In genomic region chr22:48496987-48497650, GRCh38 we compare ENCODE assay signal across 17 cellular contexts.
A peak's percentile ranks its signal among the peaks of the same experiment; 100 is the strongest.
DNase-seq lines count a peak whose midpoint lies in the region; ATAC-seq and TF ChIP-seq lines count a peak whose summit lies in the region.
"Had no signal": no experiment of that assay in that cellular context is flagged by ENCODE, and none has a peak within 500 bp of the region (broad histone marks: within the 10 kb centered on the region; RNA-seq: fewer than 3 reads in every experiment).

No MANE protein-coding gene starts in this region.

- H3K9me2 ChIP-seq in GM23338 (ENCODE audit: insufficient read depth) (no peaks in the 10 kb centered on the region), GM23248 (ENCODE audit: insufficient read depth) (no peaks in the 10 kb centered on the region)

- H3K79me2 ChIP-seq in GM23338 (replicated peaks; ENCODE audit: insufficient read depth) (peaks cover 13% of the 10 kb centered on the region), GM23248 (ENCODE audit: insufficient read depth) (no peaks in the 10 kb centered on the region)

- intact Hi-C loops in psoas muscle (cut with DNase I) = loop anchor here in 1 of 2 donors (10.0 kb wide), 1 partner anchor 1702 kb away; no protein-coding TSS in a partner anchor
- intact Hi-C loops in sigmoid colon (cut with DNase I) = no loop called here

- no peaks in the 10 kb centered on the region for H3K9me3 Mint-ChIP-seq in GM23338
- H3K9me3 Mint-ChIP-seq: CD4-positive, alpha-beta memory T cell had no signal

- H2AFZ ChIP-seq in GM23338 (no peak overlapping the region), GM23248 (no peak overlapping the region)
- H2AFZ ChIP-seq: PC-9 had no signal

- in situ Hi-C loops in GM23248 (cut with MboI) = loop anchor here (25.0 kb wide), 1 partner anchor 1660 kb away; no protein-coding TSS in a partner anchor

- no peak for TF ChIP-seq POLR2A in sigmoid colon (IDR thresholded peaks at IDR 0.05)

- no peaks in the 10 kb centered on the region for H3K9me3 ChIP-seq in RWPE2 (ENCODE audit: severe bottlenecking)
- H3K9me3 ChIP-seq in psoas muscle = no peaks in the 10 kb centered on the region
- H3K9me3 ChIP-seq in sigmoid colon = no peaks in the 10 kb centered on the region
- no peaks in the 10 kb centered on the region for H3K9me3 ChIP-seq in GM23248 (ENCODE audit: low read depth)
- H3K9me3 ChIP-seq: HAP-1 had no signal

- peak overlapping the region; percentile 66; the same call in 2 of the 3 replicates for H3K4me3 Mint-ChIP-seq in GM23338
- H3K4me3 Mint-ChIP-seq: B cell; CD4-positive, alpha-beta memory T cell had no signal

- H3K27me3 Mint-ChIP-seq in GM23338 (ENCODE audit: insufficient read depth, low read depth, poor library complexity) = peaks cover 6% of the 10 kb centered on the region

- TF ChIP-seq CTCF in GM23338 (conservative IDR thresholded peaks at IDR 0.05; ENCODE audit: low read depth in 2 of 2) = no peak
- no peak for TF ChIP-seq CTCF in RWPE2 (IDR thresholded peaks at IDR 0.05; ENCODE audit: poor library complexity, severe bottlenecking)
- no peak for TF ChIP-seq CTCF in psoas muscle (IDR thresholded peaks at IDR 0.05)
- TF ChIP-seq CTCF in sigmoid colon (IDR thresholded peaks at IDR 0.05) = no peak

- DNase-seq in GM23338 (ENCODE audit: low spot score) (peak; percentile 47), RWPE2 (ENCODE audit: low spot score) (peak; percentile 38), islet precursor cell (peak; percentile 77), psoas muscle (peak; percentile 7 to 43), sigmoid colon (no peak), GM23248 (no peak)
- DNase-seq: CD4-positive, alpha-beta memory T cell; MM.1S; NCI-H1105 treated with DMSO at 0.1 percent for 48 hours; NCI-H187; NCI-H2171; NCI-H446 treated with DMSO at 0.1 percent for 48 hours; NCI-H774 had no signal

- H3K27ac ChIP-seq in GM23338 (ENCODE audit: low read depth) = no peak overlapping the region
- H3K27ac ChIP-seq in RWPE2 (ENCODE audit: poor library complexity, severe bottlenecking) = no peak overlapping the region
- no peak overlapping the region for H3K27ac ChIP-seq in psoas muscle
- H3K27ac ChIP-seq in sigmoid colon = no peak overlapping the region
- no peak overlapping the region for H3K27ac ChIP-seq in GM23248
- H3K27ac ChIP-seq: PC-9 had no signal

- ATAC-seq in GM23338 (peak; percentile 62), RWPE2 (ENCODE audit: low read depth) (no peak), psoas muscle (no peak), HG02588 (IDR thresholded peaks at IDR 0.05; ENCODE audit: unreplicated experiment) (no peak)

- H3K4me1 ChIP-seq in GM23338 (ENCODE audit: insufficient read depth) = peaks cover 1% of the 10 kb centered on the region
- H3K4me1 ChIP-seq in RWPE2 (ENCODE audit: insufficient read depth, poor library complexity, severe bottlenecking) = no peaks in the 10 kb centered on the region
- H3K4me1 ChIP-seq in psoas muscle = no peaks in the 10 kb centered on the region
- peaks cover 0 to 3% (median 0%) of the 10 kb centered on the region in 4 donors for H3K4me1 ChIP-seq in sigmoid colon
- no peaks in the 10 kb centered on the region for H3K4me1 ChIP-seq in GM23248 (ENCODE audit: insufficient read depth)
- H3K4me1 ChIP-seq: HAP-1 had no signal

- WGBS in psoas muscle, 3 donors = 82 to 90% (median 87%) methylated on average over 22 to 27 of the region's 30 CpGs
- WGBS in sigmoid colon, 2 donors = 49 to 86% methylated on average over 28 of the region's 30 CpGs
- 93 to 95% methylated on average over 19 to 28 of the region's 30 CpGs for WGBS in GM23248 (ENCODE audit: low coverage in 1 of 2, low lambda C conversion rate in 2 of 2, missing lambda C conversion rate in 2 of 2), 2 experiments

- no peak for TF ChIP-seq EP300 in sigmoid colon (IDR thresholded peaks at IDR 0.05)

- H4K20me1 ChIP-seq in GM23338 (replicated peaks; ENCODE audit: insufficient read depth) (no peaks in the 10 kb centered on the region), GM23248 (ENCODE audit: insufficient read depth) (no peaks in the 10 kb centered on the region)

- H3K36me3 ChIP-seq in GM23338 (ENCODE audit: insufficient read depth) = no peaks in the 10 kb centered on the region
- H3K36me3 ChIP-seq in RWPE2 (ENCODE audit: low read depth) = no peaks in the 10 kb centered on the region
- H3K36me3 ChIP-seq in psoas muscle (ENCODE audit: insufficient read depth in 1 of 2, low read depth in 1 of 2) = no peaks in the 10 kb centered on the region
- no peaks in the 10 kb centered on the region for H3K36me3 ChIP-seq in sigmoid colon
- H3K36me3 ChIP-seq in GM23248 (ENCODE audit: low read depth) = no peaks in the 10 kb centered on the region
- H3K36me3 ChIP-seq: HAP-1 had no signal

- H3K9ac ChIP-seq in GM23248 = no peak overlapping the region

- peak overlapping the region; percentile 71 for H3K4me2 ChIP-seq in GM23338
- H3K4me2 ChIP-seq in GM23248 (ENCODE audit: unreplicated experiment) = no peak overlapping the region
- H3K4me2 ChIP-seq: PC-9 had no signal

- H3K27ac Mint-ChIP-seq in GM23338 = no peak overlapping the region
- H3K27ac Mint-ChIP-seq: B cell; CD4-positive, alpha-beta memory T cell had no signal

- H3K4me1 Mint-ChIP-seq in GM23338 = peaks cover 64% of the 10 kb centered on the region

- H3F3A ChIP-seq in GM23338 (replicated peaks; ENCODE audit: low read depth) (no peaks in the 10 kb centered on the region), GM23248 (ENCODE audit: insufficient read depth) (no peaks in the 10 kb centered on the region)

- H3K36me3 Mint-ChIP-seq in GM23338 (ENCODE audit: low read depth) = peaks cover under 1% of the 10 kb centered on the region; the same call in 1 of the 3 replicates
- H3K36me3 Mint-ChIP-seq: CD4-positive, alpha-beta memory T cell had no signal

- H3K4me3 ChIP-seq in GM23338 (peak overlapping the region; percentile 48), RWPE2 (ENCODE audit: severe bottlenecking) (no peak overlapping the region), psoas muscle (no peak overlapping the region), sigmoid colon (no peak overlapping the region), GM23248 (no peak overlapping the region)
- H3K4me3 ChIP-seq: HAP-1, PC-9 had no signal

- H3K27me3 ChIP-seq in GM23338 (ENCODE audit: insufficient read depth) = no peaks in the 10 kb centered on the region
- H3K27me3 ChIP-seq in RWPE2 (ENCODE audit: insufficient read depth, poor library complexity, severe bottlenecking) = peaks cover 2% of the 10 kb centered on the region
- peaks cover 0 to 7% (median 4%) of the 10 kb centered on the region in 3 donors for H3K27me3 ChIP-seq in psoas muscle (ENCODE audit: insufficient read depth in 3 of 3, low read length in 2 of 3)
- H3K27me3 ChIP-seq in sigmoid colon = peaks cover 0 to 10% (median 0%) of the 10 kb centered on the region in 3 donors
- no peaks in the 10 kb centered on the region for H3K27me3 ChIP-seq in GM23248 (replicated peaks; ENCODE audit: insufficient read depth)

TF ChIP-seq in GM23338, 12 proteins besides CTCF, POLR2A, EP300 and RAD21 (continues in another document):
- no peak for TF ChIP-seq CREB1 (CRISPR knock-in tag; IDR thresholded peaks at IDR 0.05; ENCODE audit: low read depth)
- no peak for TF ChIP-seq EZH2 (IDR thresholded peaks at IDR 0.05; ENCODE audit: low read depth, unreplicated experiment)
- TF ChIP-seq, protein P1, sequence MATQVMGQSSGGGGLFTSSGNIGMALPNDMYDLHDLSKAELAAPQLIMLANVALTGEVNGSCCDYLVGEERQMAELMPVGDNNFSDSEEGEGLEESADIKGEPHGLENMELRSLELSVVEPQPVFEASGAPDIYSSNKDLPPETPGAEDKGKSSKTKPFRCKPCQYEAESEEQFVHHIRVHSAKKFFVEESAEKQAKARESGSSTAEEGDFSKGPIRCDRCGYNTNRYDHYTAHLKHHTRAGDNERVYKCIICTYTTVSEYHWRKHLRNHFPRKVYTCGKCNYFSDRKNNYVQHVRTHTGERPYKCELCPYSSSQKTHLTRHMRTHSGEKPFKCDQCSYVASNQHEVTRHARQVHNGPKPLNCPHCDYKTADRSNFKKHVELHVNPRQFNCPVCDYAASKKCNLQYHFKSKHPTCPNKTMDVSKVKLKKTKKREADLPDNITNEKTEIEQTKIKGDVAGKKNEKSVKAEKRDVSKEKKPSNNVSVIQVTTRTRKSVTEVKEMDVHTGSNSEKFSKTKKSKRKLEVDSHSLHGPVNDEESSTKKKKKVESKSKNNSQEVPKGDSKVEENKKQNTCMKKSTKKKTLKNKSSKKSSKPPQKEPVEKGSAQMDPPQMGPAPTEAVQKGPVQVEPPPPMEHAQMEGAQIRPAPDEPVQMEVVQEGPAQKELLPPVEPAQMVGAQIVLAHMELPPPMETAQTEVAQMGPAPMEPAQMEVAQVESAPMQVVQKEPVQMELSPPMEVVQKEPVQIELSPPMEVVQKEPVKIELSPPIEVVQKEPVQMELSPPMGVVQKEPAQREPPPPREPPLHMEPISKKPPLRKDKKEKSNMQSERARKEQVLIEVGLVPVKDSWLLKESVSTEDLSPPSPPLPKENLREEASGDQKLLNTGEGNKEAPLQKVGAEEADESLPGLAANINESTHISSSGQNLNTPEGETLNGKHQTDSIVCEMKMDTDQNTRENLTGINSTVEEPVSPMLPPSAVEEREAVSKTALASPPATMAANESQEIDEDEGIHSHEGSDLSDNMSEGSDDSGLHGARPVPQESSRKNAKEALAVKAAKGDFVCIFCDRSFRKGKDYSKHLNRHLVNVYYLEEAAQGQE (IDR thresholded peaks at IDR 0.05; ENCODE audit: unreplicated experiment) = no peak

Comparison
In these comparisons a context has a peak if more than half of its experiments do, and no peak if none do; other contexts are left out.
1. DNase-seq: peak in GM23338 (single experiment), RWPE2 (single experiment), islet precursor cell (single experiment) and psoas muscle (2 of 2); none in sigmoid colon (single experiment) and GM23248 (single experiment).